11 cellular contexts compared by ENCODE assay signal in genomic region chr3:179791793-179792192, GRCh38.
"Had no signal": no experiment of that assay in that cellular context is flagged by ENCODE, and none has a peak within 500 bp of the region (broad histone marks: within the 10 kb centered on the region; RNA-seq: fewer than 3 reads in every experiment).

No MANE protein-coding gene starts in this region.

- H3K27ac ChIP-seq: GM23248 had no signal

- H3K9ac ChIP-seq: GM23248 had no signal

- ATAC-seq: GM23338, HCT116 had no signal

- H3K9me3 Mint-ChIP-seq: GM23338, HFFc6 had no signal

- DNase-seq: GM23248, GOT3, H7, H9, HCEC 1CT, HFFc6 had no signal

- H3K4me3 Mint-ChIP-seq: GM23338, H9, HFFc6 had no signal

- H3K4me3 ChIP-seq: GM23248, GM23338, HAP-1 had no signal

- H3K27ac Mint-ChIP-seq: GM23338, H9, HFFc6 had no signal

- H3K4me1 ChIP-seq: HAP-1 had no signal

- H3K36me3 ChIP-seq: HAP-1 had no signal

- H2AFZ ChIP-seq: GM23248, GM23338 had no signal

- H3K4me1 Mint-ChIP-seq: GM23338, H9 had no signal

- H3K4me2 ChIP-seq: GM23338 had no signal

- H3K9me3 ChIP-seq: HAP-1 had no signal

- FAIRE-seq: H1, H54 had no signal
